In the genomic region with DNA sequence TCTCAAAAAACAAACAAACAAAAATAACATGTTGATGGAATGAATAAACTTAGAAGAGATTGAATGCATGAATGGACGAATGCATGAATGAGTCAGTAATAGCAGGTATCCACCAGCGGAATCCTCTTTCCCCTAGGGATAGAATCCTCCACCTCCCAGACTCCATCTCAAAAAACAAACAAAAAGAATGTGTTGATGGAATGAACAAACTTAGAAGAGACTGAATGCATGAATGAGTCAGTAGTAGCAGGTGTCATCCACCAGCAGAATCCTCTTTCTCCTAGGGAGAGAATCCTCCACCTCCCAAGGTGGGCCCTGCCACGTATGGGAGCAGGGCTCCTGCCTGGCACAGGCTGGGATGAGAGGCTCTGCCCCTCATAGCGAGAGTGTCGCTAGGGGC, we compare ENCODE assay signal across 10 cellular contexts. TPM values are rescaled to one million over a fixed set of nuclear protein-coding genes. Genes with fewer than 3 reads are reported as not detected.
DNase-seq lines count a peak whose midpoint lies in the region; ATAC-seq, FAIRE-seq and TF ChIP-seq lines count a peak whose summit lies in the region.
"Had no signal": no experiment of that assay in that cellular context is flagged by ENCODE, and none has a peak within 500 bp of the region (broad histone marks: within the 10 kb centered on the region; RNA-seq: fewer than 3 reads in every experiment).

No MANE protein-coding gene starts in this region.

- H3K4me3 ChIP-seq in HCT116 (replicated peaks in 1 of 2; ENCODE audit: low read depth in 1 of 2, low read length in 2 of 2): no peak overlapping the region
- peak overlapping the region; percentile 37; the same call in 1 of the 2 replicates for H3K4me3 ChIP-seq in GM12878
- no peak overlapping the region for H3K4me3 ChIP-seq in neuronal stem cell (ENCODE audit: low read length in 2 of 2)

- H2AK5ac ChIP-seq in neuronal stem cell (ENCODE audit: low read depth, low read length): no peak overlapping the region

- TF ChIP-seq POLR2A in HCT116 (IDR thresholded peaks at IDR 0.05; ENCODE audit: borderline replicate concordance, extremely low read depth, insufficient read depth, insufficient read length): no peak
- no peak for TF ChIP-seq POLR2A in GM12878 (IDR thresholded peaks at IDR 0.05; ENCODE audit: low read depth, low read length)

- H2BK120ac ChIP-seq in neuronal stem cell (ENCODE audit: low read depth, low read length): no peak overlapping the region

- H3K9me2 ChIP-seq in HCT116 (ENCODE audit: insufficient read depth): no peaks in the 10 kb centered on the region

- H3K23ac ChIP-seq in neuronal stem cell (ENCODE audit: low read depth, low read length, poor library complexity): no peak overlapping the region

- H2BK15ac ChIP-seq in neuronal stem cell (ENCODE audit: low read length): peak overlapping the region; percentile 49

- POLR2A ChIA-PET in HCT116 (lab: Charles Lee) (interaction anchor here (1.1 to 3.1 kb wide), 2 partner anchors 26 to 89 kb away, joined by 3 to 11 read pairs; partner anchors contain the start of gene RNF19B), GM12878 (lab: Charles Lee) (interaction anchor here (1.0 to 4.8 kb wide), 7 partner anchors 10 to 135 kb away, joined by 3 to 56 read pairs (median 8); partner anchors contain the start of gene RNF19B)

- H2AFZ ChIP-seq in HCT116 (ENCODE audit: low read depth, low read length, poor library complexity, severe bottlenecking): no peak overlapping the region
- H2AFZ ChIP-seq in GM12878 (ENCODE audit: control insufficient read depth, low read depth, low read length): no peak overlapping the region
- H2AFZ ChIP-seq in neuronal stem cell (ENCODE audit: low read length): no peak overlapping the region

- no peak overlapping the region for H2BK5ac ChIP-seq in neuronal stem cell (ENCODE audit: low read length)

- CTCF ChIA-PET in HCT116 (lab: Charles Lee) (no interaction called here), GM12878 (lab: Yijun Ruan, JAX) (interaction anchor here (1.5 to 3.3 kb wide), 3 partner anchors 10 to 63 kb away, joined by 5 to 29 read pairs (median 11); no protein-coding TSS in a partner anchor)

- H3K9me3 ChIP-seq in HCT116 (ENCODE audit: control insufficient read depth in 1 of 2, insufficient read depth in 1 of 2, low read depth in 1 of 2, low read length in 2 of 2) (no peaks in the 10 kb centered on the region), GM12878 (replicated peaks; ENCODE audit: control insufficient read depth, insufficient read depth, low read length) (no peaks in the 10 kb centered on the region), neuronal stem cell (replicated peaks in 1 of 2; ENCODE audit: control insufficient read depth in 2 of 2, insufficient read depth in 1 of 2, low read depth in 1 of 2, low read length in 2 of 2) (no peaks in the 10 kb centered on the region)

- SMC1A ChIA-PET in GM12878 (lab: Charles Lee; ENCODE audit: uncharacterized antibody, unreplicated experiment): interaction anchor here (0.6 to 4.2 kb wide), 21 partner anchors 7 to 174 kb away, joined by 3 to 65 read pairs (median 4); partner anchors contain the start of genes AK2, RNF19B, S100PBP and YARS1

- H3K27ac ChIP-seq in HCT116 (ENCODE audit: low read depth, low read length) (peak overlapping the region; percentile 47), GM12878 (ENCODE audit: control insufficient read depth, insufficient read depth) (peak overlapping the region; percentile 99), neuronal stem cell (replicated peaks; ENCODE audit: low read length) (no peak overlapping the region)

- BruUV-seq in HCT116 (replicated peaks; lab: Mats Ljungman, UMichigan) (no TSS peak), GM12878 (replicated peaks; lab: Mats Ljungman, UMichigan) (no TSS peak)

- H3K18ac ChIP-seq in neuronal stem cell (ENCODE audit: low read length): no peak overlapping the region

- H2BK12ac ChIP-seq in neuronal stem cell (ENCODE audit: low read length): no peak overlapping the region

- peak overlapping the region; percentile 21; the same call in 1 of the 2 replicates for H3K9ac ChIP-seq in HCT116 (ENCODE audit: low read length)
- peak overlapping the region; percentile 72; the same call in 1 of the 2 replicates for H3K9ac ChIP-seq in GM12878 (ENCODE audit: control insufficient read depth, insufficient read depth, low read length)
- H3K9ac ChIP-seq in neuronal stem cell (ENCODE audit: low read depth, low read length, poor library complexity): no peak overlapping the region

- no peak overlapping the region for H4K91ac ChIP-seq in neuronal stem cell (ENCODE audit: low read depth, low read length, poor library complexity)

- H3K79me2 ChIP-seq in HCT116 (ENCODE audit: insufficient read depth, low read length) (no peaks in the 10 kb centered on the region), GM12878 (ENCODE audit: control insufficient read depth, insufficient read depth, low read length) (no peaks in the 10 kb centered on the region)

- no peak for TF ChIP-seq RAD21 in HCT116 (IDR thresholded peaks at IDR 0.05; ENCODE audit: low read depth)
- no peak for TF ChIP-seq RAD21 in GM12878 (IDR thresholded peaks at IDR 0.05; ENCODE audit: insufficient read depth, low read depth, low read length)

- H4K8ac ChIP-seq in neuronal stem cell (ENCODE audit: low read depth, low read length): no peak overlapping the region

- no peak for TF ChIP-seq EP300 in GM12878 (IDR thresholded peaks at IDR 0.05; ENCODE audit: borderline replicate concordance in 1 of 2, control insufficient read depth in 1 of 2, low read depth in 2 of 2, low read length in 2 of 2)

- intact Hi-C loops in HCT116 (cut with micrococcal nuclease): no loop called here
- intact Hi-C loops in GM12878 (cut with micrococcal nuclease; ENCODE audit: unreplicated experiment): loop anchor here (5.0 kb wide), 1 partner anchor 36 kb away; no protein-coding TSS in a partner anchor
- intact Hi-C loops in left colon (cut with DNase I, micrococcal nuclease): no loop called here

- FAIRE-seq in GM12878 (lab: Jason Lieb, UNC): no peak

- H3K36me3 ChIP-seq in HCT116 (ENCODE audit: control insufficient read depth in 1 of 2, insufficient read depth in 2 of 2, low read length in 2 of 2) (no peaks in the 10 kb centered on the region), GM12878 (ENCODE audit: control insufficient read depth in 2 of 2, insufficient read depth in 2 of 2, low read length in 1 of 2) (no peaks in the 10 kb centered on the region; a peak in 1 of 4 replicates), neuronal stem cell (replicated peaks in 1 of 2; ENCODE audit: control insufficient read depth in 2 of 2, insufficient read depth in 2 of 2, low read length in 2 of 2) (no peaks in the 10 kb centered on the region)

- H3K4ac ChIP-seq in neuronal stem cell (ENCODE audit: low read length): no peak overlapping the region

- H3K14ac ChIP-seq in neuronal stem cell (ENCODE audit: low read length): no peak overlapping the region

- no peak for TF ChIP-seq CTCF in HCT116 (IDR thresholded peaks at IDR 0.05 in 2 of 3, conservative IDR thresholded peaks at IDR 0.05 in 1 of 3; ENCODE audit: borderline replicate concordance in 1 of 3, insufficient read depth in 1 of 3, low read depth in 2 of 3, low read length in 2 of 3)
- no peak for TF ChIP-seq CTCF in GM12878 (IDR thresholded peaks at IDR 0.05 in 2 of 3, conservative IDR thresholded peaks at IDR 0.05 in 1 of 3; ENCODE audit: control insufficient read depth in 2 of 3, extremely low read depth in 1 of 3, insufficient read depth in 1 of 3, low read depth in 3 of 3, low read length in 3 of 3)

- WGBS in GM12878 (ENCODE audit: insufficient coverage, insufficient replicate concordance, low lambda C conversion rate, missing lambda C conversion rate): 17% methylated on average over 5 of the region's 5 CpGs
- no CpG with 5 or more reads among the region's 5 CpGs for WGBS in neuronal stem cell (ENCODE audit: extremely low coverage in 2 of 2, insufficient read length in 2 of 2, insufficient replicate concordance in 1 of 2), 2 donors

- H3K27me3 ChIP-seq in HCT116 (ENCODE audit: insufficient read depth, low read length) (no peaks in the 10 kb centered on the region), GM12878 (replicated peaks in 1 of 2; ENCODE audit: control insufficient read depth in 2 of 2, insufficient read depth in 2 of 2, low read length in 1 of 2) (no peaks in the 10 kb centered on the region), neuronal stem cell (ENCODE audit: control insufficient read depth in 3 of 3, insufficient read depth in 3 of 3, low read depth in 1 of 3, low read length in 3 of 3) (no peaks in the 10 kb centered on the region)

- H4K20me1 ChIP-seq in HCT116 (ENCODE audit: insufficient read depth) (no peaks in the 10 kb centered on the region), GM12878 (ENCODE audit: control insufficient read depth, insufficient read depth) (no peaks in the 10 kb centered on the region)

- DNase-seq in ACHN (peak; percentile 22), HCT116 (ENCODE audit: low read depth, low spot score) (no peak), GM12878 (ENCODE audit: low read depth, low spot score) (no peak), neuronal stem cell (ENCODE audit: low spot score) (no peak), left colon (no peak), NCI-H774 (lab: John Stamatoyannopoulos, UW) (no peak)
- DNase-seq: activated gamma-delta T cell, NCI-H1436 treated with DMSO at 0.1 percent for 48 hours had no signal

- no peak for ATAC-seq in HCT116
- no peak for ATAC-seq in GM12878
- ATAC-seq in left colon: no peak
- no peak for ATAC-seq in HG03039 (IDR thresholded peaks at IDR 0.05; ENCODE audit: unreplicated experiment)
- no peak for ATAC-seq in HG03108 (IDR thresholded peaks at IDR 0.05; ENCODE audit: unreplicated experiment)

- RAD21 ChIA-PET in HCT116 (lab: Charles Lee; ENCODE audit: low non-redundant PET in 1 of 2, low total read pairs in 2 of 2, uncharacterized antibody in 2 of 2, unreplicated experiment in 2 of 2) (no interaction called here), GM12878 (lab: Charles Lee; ENCODE audit: unreplicated experiment) (interaction anchor here (1.2 to 4.0 kb wide), 9 partner anchors 7 to 44 kb away, joined by 5 to 63 read pairs (median 16); partner anchors contain the start of gene RNF19B)

- in situ Hi-C loops in ACHN (cut with HindIII; ENCODE audit: low pct_ligation_motif_present, low pct_unique_long_range_greater_than_20kb, low sequenced_read_pairs): no loop called here
- in situ Hi-C loops in GM12878 (cut with MboI): no loop called here

- H3K4me1 ChIP-seq in HCT116 (ENCODE audit: control insufficient read depth in 1 of 2, insufficient read depth in 2 of 2, low read length in 2 of 2) (peaks cover 51 to 59% of the 10 kb centered on the region in 2 experiments), GM12878 (ENCODE audit: control insufficient read depth, insufficient read depth, low read length) (peaks cover 57% of the 10 kb centered on the region), neuronal stem cell (ENCODE audit: control insufficient read depth in 2 of 2, insufficient read depth in 1 of 2, low read depth in 1 of 2, low read length in 2 of 2) (peaks cover 4 to 9% of the 10 kb centered on the region in 2 donors)

- H3K4me2 ChIP-seq in HCT116 (ENCODE audit: low read length) (peak overlapping the region; percentile 73), GM12878 (ENCODE audit: control insufficient read depth, insufficient read depth) (peak overlapping the region; percentile 94), neuronal stem cell (ENCODE audit: insufficient read depth, low read length, poor library complexity, severe bottlenecking) (no peak overlapping the region)

- H3K79me1 ChIP-seq in neuronal stem cell (ENCODE audit: low read depth, low read length): no peaks in the 10 kb centered on the region

RNA-seq across cellular contexts. Expression of gene RNF19B, which starts 26.8 kb away (rescaled TPM):
- total RNA-seq in HCT116 (2021; ENCODE audit: unreplicated experiment) (22.5 TPM), GM12878 (2014; rRNA removed) (17.2 and 17.6 TPM in 2 replicates), GM12878 (2014; rRNA removed; fragmentation: Illumina TruSeq; extraction: Trizol) (15.5 and 16.7 TPM in 2 replicates), GM12878 (2021) (30.3 and 32.2 TPM in 2 replicates), left colon (10 to 100 TPM; 64.1 to 77.3 TPM)
- 24.1 and 32.5 TPM in 2 replicates for polyA plus RNA-seq in HCT116 (2012)
- 15.2 and 15.5 TPM in 2 replicates for total RNA-seq in GM12878 (2013; cell fraction: nucleolus; rRNA removed)
- polyA plus RNA-seq in GM12878 (2011; ENCODE audit: low read depth): 12.8 TPM
- polyA plus RNA-seq in GM12878 (2011; rRNA removed) (21.7 and 32.6 TPM in 2 replicates), GM12878 (2014; fragmentation: Illumina TruSeq; extraction: Trizol) (23.1 and 24.9 TPM in 2 replicates), GM12878 (2014; fragmentation: Nextera tagmentation; extraction: Ambion mirVana) (1 to 10 TPM; 4.3 to 9.1 TPM), GM12878 (2014; rRNA removed) (23.4 and 24.2 TPM in 2 replicates), GM12878 (2016; fragmentation: Nextera tagmentation; extraction: Ambion mirVana) (1 to 10 TPM; 2.8 to 4.0 TPM)
- 29.5 and 31.4 TPM in 2 replicates for polyA plus RNA-seq in GM12878 (2011; cell fraction: cytosol; rRNA removed)
- 16.5 and 19.7 TPM in 2 replicates for polyA plus RNA-seq in GM12878 (2011; cell fraction: nucleus; rRNA removed)
- 16.7 and 18.2 TPM in 2 replicates for polyA plus RNA-seq in GM12878 (2012)
- 54.0 and 66.6 TPM in 2 replicates for polyA minus RNA-seq in GM12878 (2011; rRNA and poly(A)+ RNA removed)
- polyA minus RNA-seq in GM12878 (2011; cell fraction: cytosol; rRNA and poly(A)+ RNA removed): 17.2 and 18.3 TPM in 2 replicates
- polyA minus RNA-seq in GM12878 (2011; cell fraction: nucleus; rRNA and poly(A)+ RNA removed): 14.4 and 22.5 TPM in 2 replicates
- polyA plus RNA-seq in neuronal stem cell (2013, experiment 1 of 2): 8.9 TPM
- 8.5 TPM for polyA plus RNA-seq in neuronal stem cell (2013, experiment 2 of 2)

RNA-seq across cellular contexts. Expression of gene AK2, which starts 45.3 kb away (rescaled TPM):
- 233 TPM for total RNA-seq in HCT116 (2021; ENCODE audit: unreplicated experiment)
- polyA plus RNA-seq in HCT116 (2012): 193 and 219 TPM in 2 replicates
- 424 and 447 TPM in 2 replicates for total RNA-seq in GM12878 (2013; cell fraction: nucleolus; rRNA removed)
- 191 and 229 TPM in 2 replicates for total RNA-seq in GM12878 (2014; rRNA removed)
- total RNA-seq in GM12878 (2014; rRNA removed; fragmentation: Illumina TruSeq; extraction: Trizol): 284 and 290 TPM in 2 replicates
- total RNA-seq in GM12878 (2021): 272 and 290 TPM in 2 replicates
- polyA plus RNA-seq in GM12878 (2011; ENCODE audit: low read depth): 86.3 TPM
- polyA plus RNA-seq in GM12878 (2011; rRNA removed): 415 and 485 TPM in 2 replicates
- polyA plus RNA-seq in GM12878 (2011; cell fraction: cytosol; rRNA removed): 398 and 633 TPM in 2 replicates
- polyA plus RNA-seq in GM12878 (2011; cell fraction: nucleus; rRNA removed): 263 and 302 TPM in 2 replicates
- polyA plus RNA-seq in GM12878 (2012): 170 and 192 TPM in 2 replicates
- polyA plus RNA-seq in GM12878 (2014; fragmentation: Illumina TruSeq; extraction: Trizol): 500 and 533 TPM in 2 replicates
- polyA plus RNA-seq in GM12878 (2014; fragmentation: Nextera tagmentation; extraction: Ambion mirVana): 10 to 100 TPM; 52.3 to 80.3 TPM
- 248 and 259 TPM in 2 replicates for polyA plus RNA-seq in GM12878 (2014; rRNA removed)
- 100 to 1,000 TPM; 347 to 359 TPM for polyA plus RNA-seq in GM12878 (2016; fragmentation: Nextera tagmentation; extraction: Ambion mirVana)
- polyA minus RNA-seq in GM12878 (2011; rRNA and poly(A)+ RNA removed): 119 and 142 TPM in 2 replicates
- polyA minus RNA-seq in GM12878 (2011; cell fraction: cytosol; rRNA and poly(A)+ RNA removed): 81.6 and 83.8 TPM in 2 replicates
- polyA minus RNA-seq in GM12878 (2011; cell fraction: nucleus; rRNA and poly(A)+ RNA removed): 73.0 and 82.6 TPM in 2 replicates
- polyA plus RNA-seq in neuronal stem cell (2013, experiment 1 of 2): 47.7 TPM
- polyA plus RNA-seq in neuronal stem cell (2013, experiment 2 of 2): 46.5 TPM
- 100 to 1,000 TPM; 173 to 222 TPM for total RNA-seq in left colon
